In genomic region chr6:41073203-41073967, GRCh38 we compare ENCODE assay signal across 8 cellular contexts. TPM values are rescaled to one million over a fixed set of nuclear protein-coding genes. Genes with fewer than 3 reads are reported as not detected.
A peak's percentile ranks its signal among the peaks of the same experiment; 100 is the strongest.
DNase-seq lines count a peak whose midpoint lies in the region; ATAC-seq and TF ChIP-seq lines count a peak whose summit lies in the region.

No MANE protein-coding gene starts in this region.

- H3K4me1 Mint-ChIP-seq in progenitor cell of endocrine pancreas (ENCODE audit: low read depth) = peaks cover 35% of the 10 kb centered on the region

- H3K36me3 ChIP-seq in heart right ventricle = peaks cover 0 to 23% (median 10%) of the 10 kb centered on the region in 9 donors
- peaks cover 14% of the 10 kb centered on the region for H3K36me3 ChIP-seq in upper lobe of right lung

- peak overlapping the region; percentile 100 for H3K27ac ChIP-seq in adipose tissue (ENCODE audit: low read depth, low read length)
- peak overlapping the region; percentile 98 to 100 (median 100) for H3K27ac ChIP-seq in heart right ventricle
- peak overlapping the region; percentile 98 for H3K27ac ChIP-seq in upper lobe of right lung

- no peaks in the 10 kb centered on the region for H3K9me3 Mint-ChIP-seq in progenitor cell of endocrine pancreas (ENCODE audit: low read depth)

- ATAC-seq in HG02571 (IDR thresholded peaks at IDR 0.05; ENCODE audit: unreplicated experiment) (peak; percentile 35), heart right ventricle (peak; percentile 15 to 42 (median 22)), upper lobe of right lung (peak; percentile 46)

- TF ChIP-seq CTCF in GM10266 (IDR thresholded peaks at IDR 0.05; ENCODE audit: control insufficient read depth, insufficient read depth, low read depth, missing control alignments) (peak; percentile 12), heart right ventricle (IDR thresholded peaks at IDR 0.05) (peak in 7 of 9 donors; percentile 19 to 53 (median 36)), progenitor cell of endocrine pancreas (IDR thresholded peaks at IDR 0.05; ENCODE audit: unreplicated experiment) (peak; percentile 70), upper lobe of right lung (IDR thresholded peaks at IDR 0.05) (peak; percentile 34)

- H3K27ac Mint-ChIP-seq in progenitor cell of endocrine pancreas = peak overlapping the region; percentile 93

- H3K4me3 ChIP-seq in heart right ventricle (peak overlapping the region; percentile 84 to 98 (median 92)), upper lobe of right lung (peak overlapping the region; percentile 87)

- intact Hi-C loops in heart right ventricle (cut with DNase I) (loop anchor here in 2 of 10 donors (5.0 kb wide), 2 partner anchors 214 to 659 kb away; partner anchors contain the start of gene TREM1 (in 1 of the 2)), upper lobe of right lung (cut with DNase I) (no loop called here)

- no peaks in the 10 kb centered on the region for H3K36me3 Mint-ChIP-seq in progenitor cell of endocrine pancreas (ENCODE audit: insufficient read depth)

- H3K4me3 Mint-ChIP-seq in progenitor cell of endocrine pancreas (ENCODE audit: low read depth) = peak overlapping the region; percentile 90

- no peaks in the 10 kb centered on the region for H3K27me3 Mint-ChIP-seq in progenitor cell of endocrine pancreas

- 0% methylated on average over 64 to 73 of the region's 74 CpGs for WGBS in adipose tissue, 3 donors
- 0 to 1% methylated on average over 64 to 74 of the region's 74 CpGs for WGBS in heart right ventricle, 2 donors

- peak; percentile 78 for DNase-seq in GM10266 (ENCODE audit: extremely low spot score)
- peak; percentile 80 for DNase-seq in NCI-H1105 (lab: John Stamatoyannopoulos, UW)
- DNase-seq in T follicular helper cell (ENCODE audit: low read depth) = peak; percentile 74
- peak; percentile 87 to 90 for DNase-seq in heart right ventricle
- peak; percentile 77 for DNase-seq in progenitor cell of endocrine pancreas (ENCODE audit: low spot score, unreplicated experiment)
- DNase-seq in upper lobe of right lung = peak; percentile 93

- H3K27me3 ChIP-seq in heart right ventricle = no peaks in the 10 kb centered on the region
- H3K27me3 ChIP-seq in upper lobe of right lung = no peaks in the 10 kb centered on the region

- H3K9me3 ChIP-seq in heart right ventricle (no peaks in the 10 kb centered on the region), upper lobe of right lung (no peaks in the 10 kb centered on the region)

- H3K4me1 ChIP-seq in heart right ventricle = peaks cover 6 to 43% (median 38%) of the 10 kb centered on the region in 9 donors
- peaks cover 36% of the 10 kb centered on the region for H3K4me1 ChIP-seq in upper lobe of right lung

RNA-seq across cellular contexts. Expression of gene NFYA, which starts 0.6 kb away (rescaled TPM):
- polyA plus RNA-seq in adipose tissue (1 to 10 TPM; 6.3 to 9.4 (median 7.3) TPM), heart right ventricle (1 to 10 TPM; 4.2 to 6.1 TPM)
- total RNA-seq in heart right ventricle (10 to 100 TPM in 7 of 10 donors, 1 to 10 TPM in 3; 8.9 to 12.0 (median 10.5) TPM), progenitor cell of endocrine pancreas (61.8 and 62.7 TPM in 2 replicates), upper lobe of right lung (23.9 TPM)

RNA-seq across cellular contexts. Expression of gene OARD1, which starts 1.2 kb away (rescaled TPM):
- polyA plus RNA-seq in adipose tissue (10 to 100 TPM; 14.3 to 41.5 (median 28.2) TPM), heart right ventricle (10 to 100 TPM; 22.7 to 31.2 TPM)
- total RNA-seq in heart right ventricle (10 to 100 TPM; 13.7 to 24.7 (median 16.6) TPM), progenitor cell of endocrine pancreas (45.7 and 51.4 TPM in 2 replicates), upper lobe of right lung (22.1 TPM)

RNA-seq across cellular contexts. Expression of gene APOBEC2, which starts 20.4 kb away (rescaled TPM):
- 1 to 10 TPM in 1 of 3 donors, under 1 TPM in 2; 0.34 to 9.3 (median 0.91) TPM for polyA plus RNA-seq in adipose tissue
- 100 to 1,000 TPM; 174 to 307 (median 224) TPM for total RNA-seq in heart right ventricle
- polyA plus RNA-seq in heart right ventricle = 100 to 1,000 TPM in 1 of 2 donors, 10 to 100 TPM in 1; 79.0 to 134 TPM
- 1.2 and 1.4 TPM in 2 replicates for total RNA-seq in progenitor cell of endocrine pancreas
- not detected for total RNA-seq in upper lobe of right lung

RNA-seq across cellular contexts. Expression of gene TSPO2, which starts 31.1 kb away (rescaled TPM):
- polyA plus RNA-seq in adipose tissue (under 1 TPM in 1 of 3 donors, not detected in 2; 0.08 TPM), heart right ventricle (not detected)
- total RNA-seq in heart right ventricle (not detected), progenitor cell of endocrine pancreas (not detected in 2 replicates), upper lobe of right lung (not detected)

RNA-seq across cellular contexts. Expression of gene UNC5CL, which starts 34.4 kb away (rescaled TPM):
- 10 to 100 TPM in 1 of 3 donors, 1 to 10 TPM in 1, under 1 TPM in 1; 0.90 to 11.0 (median 1.3) TPM for polyA plus RNA-seq in adipose tissue
- total RNA-seq in heart right ventricle = under 1 TPM; 0.19 to 0.81 (median 0.45) TPM
- 1 to 10 TPM in 1 of 2 donors, under 1 TPM in 1; 0.42 to 1.9 TPM for polyA plus RNA-seq in heart right ventricle
- total RNA-seq in progenitor cell of endocrine pancreas = 3.7 and 4.7 TPM in 2 replicates
- total RNA-seq in upper lobe of right lung = 1.4 TPM

Comparison
In these comparisons a context has a peak if more than half of its experiments do, and no peak if none do; other contexts are left out.
1. Peak in every context shown above with its lines: DNase-seq, ATAC-seq, H3K4me3 ChIP-seq and H3K27ac ChIP-seq.
2. CTCF ChIP-seq: peak in every context shown above with its lines; median percentile 70 in progenitor cell of endocrine pancreas; 36 in heart right ventricle; 34 in upper lobe of right lung; 12 in GM10266.
3. RNA of gene APOBEC2, which starts 20.4 kb away (total RNA-seq): 174 to 307 TPM in heart right ventricle; 1.2 to 1.4 TPM in progenitor cell of endocrine pancreas and not detected in upper lobe of right lung (single experiment); every median in the first group is over 10 times any median in the second.